In genomic region chr1:246618240-246618639, GRCh38 we compare ENCODE assay signal across 30 cellular contexts. TPM values are rescaled to one million over a fixed set of nuclear protein-coding genes. Genes with fewer than 3 reads are reported as not detected.
DNase-seq lines count a peak whose midpoint lies in the region; ATAC-seq and TF ChIP-seq lines count a peak whose summit lies in the region.
"Had no signal": no experiment of that assay in that cellular context is flagged by ENCODE, and none has a peak within 500 bp of the region (broad histone marks: within the 10 kb centered on the region; RNA-seq: fewer than 3 reads in every experiment).

No MANE protein-coding gene starts in this region.

- H3K36me3 ChIP-seq in left ventricle myocardium inferior: peaks cover 19% of the 10 kb centered on the region
- H3K36me3 ChIP-seq in esophagus muscularis mucosa: peaks cover 3 to 18% (median 9%) of the 10 kb centered on the region in 4 donors
- H3K36me3 ChIP-seq in psoas muscle (ENCODE audit: insufficient read depth in 1 of 2, low read depth in 1 of 2): peaks cover 3 to 22% of the 10 kb centered on the region in 2 donors
- H3K36me3 ChIP-seq in upper lobe of right lung: peaks cover 15% of the 10 kb centered on the region
- H3K36me3 ChIP-seq: thoracic aorta had no signal

- CTCF ChIA-PET in activated CD4-positive, alpha-beta T cell treated with anti-CD3 and anti-CD28 coated beads for 36 hours (lab: Charles Lee): interaction anchor here (0.6 kb wide), 1 partner anchor 23 kb away, joined by 3 read pairs; no protein-coding TSS in a partner anchor

- no peak for ATAC-seq in left cardiac atrium
- peak in 3 of 4 donors; percentile 7 to 13 (median 13) for ATAC-seq in psoas muscle
- no peak for ATAC-seq in upper lobe of right lung
- ATAC-seq in activated CD4-positive, alpha-beta T cell treated with anti-CD3 and anti-CD28 coated beads for 36 hours: no peak

- H3K4me1 ChIP-seq in left ventricle myocardium inferior: peaks cover 51% of the 10 kb centered on the region
- peaks cover 28 to 78% (median 61%) of the 10 kb centered on the region in 4 donors for H3K4me1 ChIP-seq in esophagus muscularis mucosa
- H3K4me1 ChIP-seq in psoas muscle: peaks cover 24% of the 10 kb centered on the region
- peaks cover 7% of the 10 kb centered on the region for H3K4me1 ChIP-seq in upper lobe of right lung
- H3K4me1 ChIP-seq: left lung, Peyer's patch had no signal

- POLR2A ChIA-PET in activated CD4-positive, alpha-beta T cell treated with anti-CD3 and anti-CD28 coated beads for 36 hours (lab: Charles Lee): no interaction called here

- peaks cover 16% of the 10 kb centered on the region for H3K36me3 Mint-ChIP-seq in activated CD4-positive, alpha-beta T cell treated with anti-CD3 and anti-CD28 coated beads for 36 hours (ENCODE audit: low read depth)

- H3K9me3 ChIP-seq in left ventricle myocardium inferior (replicated peaks) (no peaks in the 10 kb centered on the region), esophagus muscularis mucosa (no peaks in the 10 kb centered on the region), psoas muscle (no peaks in the 10 kb centered on the region), upper lobe of right lung (no peaks in the 10 kb centered on the region)
- H3K9me3 ChIP-seq: left lung, neutrophil, Peyer's patch, thoracic aorta had no signal

- WGBS in esophagus muscularis mucosa: 85% methylated on average over 4 of the region's 4 CpGs
- WGBS in psoas muscle, 3 donors: 56 to 85% (median 68%) methylated on average over 4 of the region's 4 CpGs

- no peak for TF ChIP-seq EP300 in esophagus muscularis mucosa (IDR thresholded peaks at IDR 0.05)

- H3K27ac Mint-ChIP-seq in activated CD4-positive, alpha-beta T cell treated with anti-CD3 and anti-CD28 coated beads for 36 hours: no peak overlapping the region
- H3K27ac Mint-ChIP-seq: activated naive CD8-positive, alpha-beta T cell treated with anti-CD3 and anti-CD28 coated beads, Interleukin-2, amount 10 ng/mL, durations not matched to agents 7 days and 5 days; activated T-cell treated with anti-CD3 and anti-CD28 coated beads, Interleukin-2, amount 50 U/mL, for 24 hours; CD14-positive monocyte; T-helper 2 cell treated with Interferon-gamma antibody and Interleukin-4, amounts not matched to agents 5 μg/mL and 100 μg/mL, for 36 hours had no signal

- H3K9me3 Mint-ChIP-seq in activated CD4-positive, alpha-beta T cell treated with anti-CD3 and anti-CD28 coated beads for 36 hours (ENCODE audit: low read depth): no peaks in the 10 kb centered on the region
- H3K9me3 Mint-ChIP-seq: activated naive CD8-positive, alpha-beta T cell treated with anti-CD3 and anti-CD28 coated beads, Interleukin-2, amount 10 ng/mL, durations not matched to agents 7 days and 5 days; activated T-cell treated with anti-CD3 and anti-CD28 coated beads, Interleukin-2, amount 50 U/mL, for 24 hours; central memory CD8-positive, alpha-beta T cell; HFFc6; T-helper 2 cell treated with Interferon-gamma antibody and Interleukin-4, amounts not matched to agents 5 μg/mL and 100 μg/mL, for 36 hours had no signal

- TF ChIP-seq CTCF in left ventricle myocardium inferior (IDR thresholded peaks at IDR 0.05; ENCODE audit: borderline replicate concordance) (no peak), esophagus muscularis mucosa (IDR thresholded peaks at IDR 0.05) (no peak), psoas muscle (IDR thresholded peaks at IDR 0.05) (no peak), upper lobe of right lung (IDR thresholded peaks at IDR 0.05) (no peak)

- H3K27me3 ChIP-seq in left ventricle myocardium inferior (ENCODE audit: low read depth): no peaks in the 10 kb centered on the region
- H3K27me3 ChIP-seq in esophagus muscularis mucosa: no peaks in the 10 kb centered on the region
- H3K27me3 ChIP-seq in psoas muscle (ENCODE audit: insufficient read depth in 3 of 3, low read length in 2 of 3): no peaks in the 10 kb centered on the region
- no peaks in the 10 kb centered on the region for H3K27me3 ChIP-seq in upper lobe of right lung
- H3K27me3 ChIP-seq: left lung, neutrophil, Peyer's patch had no signal

- H3K27me3 Mint-ChIP-seq in activated CD4-positive, alpha-beta T cell treated with anti-CD3 and anti-CD28 coated beads for 36 hours: no peaks in the 10 kb centered on the region
- H3K27me3 Mint-ChIP-seq: activated naive CD8-positive, alpha-beta T cell treated with anti-CD3 and anti-CD28 coated beads, Interleukin-2, amount 10 ng/mL, durations not matched to agents 7 days and 5 days; activated T-cell treated with anti-CD3 and anti-CD28 coated beads, Interleukin-2, amount 50 U/mL, for 24 hours; central memory CD8-positive, alpha-beta T cell had no signal

- DNase-seq in left ventricle myocardium inferior: no peak
- no peak for DNase-seq in left cardiac atrium
- no peak for DNase-seq in esophagus muscularis mucosa (ENCODE audit: extremely low spot score)
- no peak for DNase-seq in psoas muscle
- DNase-seq in upper lobe of right lung: no peak
- no peak for DNase-seq in activated CD4-positive, alpha-beta T cell treated with anti-CD3 and anti-CD28 coated beads for 36 hours
- DNase-seq in cerebellar cortex (ENCODE audit: low spot score): no peak
- no peak for DNase-seq in DMS53 treated with DMSO at 0.1 percent for 48 hours (lab: John Stamatoyannopoulos, UW; ENCODE audit: unreplicated experiment)
- DNase-seq: activated CD4-positive, alpha-beta T cell treated with anti-CD3 and anti-CD28 coated beads for 48 hours; activated gamma-delta T cell; activated naive CD8-positive, alpha-beta T cell treated with anti-CD3 and anti-CD28 coated beads, Interleukin-2, amount 10 ng/mL, durations not matched to agents 7 days and 5 days; activated T-cell treated with anti-CD3 and anti-CD28 coated beads, Interleukin-2, amount 50 U/mL, for 24 hours; dermis blood vessel endothelial cell; GM23248; HFFc6; left lung; NCI-H1092; NCI-H1694; NCI-H446; NCI-H774; Peyer's patch; posterior cingulate gyrus; SHP77 treated with DMSO at 0.1 percent for 48 hours; stimulated activated CD4-positive, alpha-beta T cell treated with anti-CD3 and anti-CD28 coated beads, Interleukin-15, amount 100 ng/mL, for 24 hours; stimulated activated naive CD4-positive, alpha-beta T cell had no signal

- H3K4me3 ChIP-seq in left ventricle myocardium inferior (peak overlapping the region; percentile 38), esophagus muscularis mucosa (no peak overlapping the region), psoas muscle (peak overlapping the region; percentile 35), upper lobe of right lung (no peak overlapping the region)
- H3K4me3 ChIP-seq: GM23248, left lung, Peyer's patch, thoracic aorta had no signal

- peak overlapping the region; percentile 82 for H3K27ac ChIP-seq in left ventricle myocardium inferior (replicated peaks)
- H3K27ac ChIP-seq in esophagus muscularis mucosa (replicated peaks in 1 of 4): peak overlapping the region; percentile 77 to 87 (median 82)
- peak overlapping the region; percentile 70 for H3K27ac ChIP-seq in psoas muscle
- peak overlapping the region; percentile 40 for H3K27ac ChIP-seq in upper lobe of right lung
- H3K27ac ChIP-seq: GM23248, left lung, neutrophil had no signal

- H3K4me3 Mint-ChIP-seq in activated CD4-positive, alpha-beta T cell treated with anti-CD3 and anti-CD28 coated beads for 36 hours: no peak overlapping the region
- H3K4me3 Mint-ChIP-seq: activated naive CD8-positive, alpha-beta T cell treated with anti-CD3 and anti-CD28 coated beads, Interleukin-2, amount 10 ng/mL, durations not matched to agents 7 days and 5 days; activated T-cell treated with anti-CD3 and anti-CD28 coated beads, Interleukin-2, amount 50 U/mL, for 24 hours; CD14-positive monocyte; central memory CD8-positive, alpha-beta T cell; HFFc6; T-helper 2 cell treated with Interferon-gamma antibody and Interleukin-4, amounts not matched to agents 5 μg/mL and 100 μg/mL, for 36 hours had no signal

- TF ChIP-seq POLR2A in esophagus muscularis mucosa (IDR thresholded peaks at IDR 0.05; ENCODE audit: low read depth): no peak

- intact Hi-C loops in left ventricle myocardium inferior (cut with micrococcal nuclease): no loop called here
- intact Hi-C loops in left cardiac atrium (cut with DNase I): no loop called here
- intact Hi-C loops in esophagus muscularis mucosa (cut with DNase I): loop anchor here (5.0 kb wide), 1 partner anchor 51 kb away; the partner anchor contains the start of genes CNST and TFB2M
- intact Hi-C loops in psoas muscle (cut with DNase I): loop anchor here in 1 of 2 donors (5.0 kb wide), 1 partner anchor 36 kb away; no protein-coding TSS in a partner anchor
- intact Hi-C loops in upper lobe of right lung (cut with DNase I): no loop called here
- intact Hi-C loops in activated CD4-positive, alpha-beta T cell treated with anti-CD3 and anti-CD28 coated beads for 36 hours (cut with DNase I, micrococcal nuclease): no loop called here

- H3K4me1 Mint-ChIP-seq in activated CD4-positive, alpha-beta T cell treated with anti-CD3 and anti-CD28 coated beads for 36 hours: peaks cover under 1% of the 10 kb centered on the region
- H3K4me1 Mint-ChIP-seq: CD14-positive monocyte had no signal

RNA-seq across cellular contexts. Expression of gene CNST, which starts 52.0 kb away (rescaled TPM):
- total RNA-seq in left ventricle myocardium inferior (18.9 TPM), left cardiac atrium (10 to 100 TPM; 17.0 to 18.3 TPM), esophagus muscularis mucosa (10 to 100 TPM; 55.4 to 74.7 (median 61.9) TPM), psoas muscle (10 to 100 TPM; 17.3 to 64.8 (median 30.9) TPM), upper lobe of right lung (29.8 TPM)
- 10 to 100 TPM in 2 of 3 donors, 1 to 10 TPM in 1; 9.7 to 56.7 (median 15.9) TPM for polyA plus RNA-seq in psoas muscle
- 10 to 100 TPM; 23.6 to 24.2 TPM for total RNA-seq in activated CD4-positive, alpha-beta T cell treated with anti-CD3 and anti-CD28 coated beads for 36 hours

RNA-seq across cellular contexts. Expression of gene TFB2M, which starts 52.2 kb away (rescaled TPM):
- 18.3 TPM for total RNA-seq in left ventricle myocardium inferior
- total RNA-seq in left cardiac atrium: 10 to 100 TPM; 10.7 to 12.9 TPM
- 10 to 100 TPM in 2 of 4 donors, 1 to 10 TPM in 2; 9.1 to 12.9 (median 11.4) TPM for total RNA-seq in esophagus muscularis mucosa
- total RNA-seq in psoas muscle: 10 to 100 TPM; 12.8 to 19.3 (median 15.0) TPM
- polyA plus RNA-seq in psoas muscle: 10 to 100 TPM; 20.1 to 39.0 (median 23.2) TPM
- 9.4 TPM for total RNA-seq in upper lobe of right lung
- 10 to 100 TPM; 14.1 to 17.3 TPM for total RNA-seq in activated CD4-positive, alpha-beta T cell treated with anti-CD3 and anti-CD28 coated beads for 36 hours

Comparison
In these comparisons a context has a peak if more than half of its experiments do, and no peak if none do; other contexts are left out.
1. H3K4me3 ChIP-seq: peak in left ventricle myocardium inferior (single experiment) and psoas muscle (single experiment); none in esophagus muscularis mucosa (0 of 4) and upper lobe of right lung (single experiment).
2. ATAC-seq: peak in psoas muscle (3 of 4); none in left cardiac atrium (0 of 2), upper lobe of right lung (single experiment) and activated CD4-positive, alpha-beta T cell treated with anti-CD3 and anti-CD28 coated beads for 36 hours (single experiment).
3. Peak in every context shown above with its lines, with median percentiles within 50 percentile points of each other: H3K27ac ChIP-seq.